10 cellular contexts compared by ENCODE assay signal in the genomic region with DNA sequence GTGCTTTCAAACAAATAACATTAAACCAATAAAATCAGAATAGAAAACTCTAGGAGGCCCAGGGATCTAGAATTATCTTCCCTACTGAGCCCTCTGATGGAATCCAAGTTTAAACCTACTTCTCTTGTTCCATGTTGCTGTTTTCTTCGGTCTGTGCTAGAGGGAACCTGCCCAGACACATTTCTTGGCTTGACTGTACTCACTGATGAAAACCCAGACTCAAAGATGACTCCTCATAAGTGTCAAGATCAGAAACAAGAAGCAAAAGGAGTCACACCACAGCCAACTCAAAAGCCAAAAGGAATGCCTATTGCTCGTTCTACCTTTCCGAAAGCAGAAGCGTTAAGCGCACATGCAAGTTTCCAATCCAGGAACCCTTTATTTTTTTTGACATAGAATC. TPM values are rescaled to one million over a fixed set of nuclear protein-coding genes. Genes with fewer than 3 reads are reported as not detected.
DNase-seq lines count a peak whose midpoint lies in the region; ATAC-seq and TF ChIP-seq lines count a peak whose summit lies in the region.
"Had no signal": no experiment of that assay in that cellular context is flagged by ENCODE, and none has a peak within 500 bp of the region (broad histone marks: within the 10 kb centered on the region; RNA-seq: fewer than 3 reads in every experiment).

No MANE protein-coding gene starts in this region.

- H3K9me3 Mint-ChIP-seq in dendritic cell treated with granulocyte-macrophage colony-stimulating factor and Interleukin-4, amounts not matched to agents 40 ng/mL and 50 ng/mL, for 4 days, result no peaks in the 10 kb centered on the region
- peaks cover 10% of the 10 kb centered on the region for H3K9me3 Mint-ChIP-seq in type B pancreatic cell

- no peak overlapping the region for H3K4me3 ChIP-seq in heart left ventricle
- no peak overlapping the region for H3K4me3 ChIP-seq in muscle layer of duodenum (ENCODE audit: low read depth in 1 of 2, low read length in 2 of 2)
- H3K4me3 ChIP-seq: BLaER1 treated with 17β-estradiol and CSF1 and Interleukin-3, amounts not matched to agents 10 nM and 100 nM had no signal

- TF ChIP-seq CTCF in heart left ventricle (IDR thresholded peaks at IDR 0.05) (no peak), type B pancreatic cell (conservative IDR thresholded peaks at IDR 0.05) (no peak)

- H3K4me3 Mint-ChIP-seq in dendritic cell treated with granulocyte-macrophage colony-stimulating factor and Interleukin-4, amounts not matched to agents 40 ng/mL and 50 ng/mL, for 4 days, result no peak overlapping the region
- peak overlapping the region; percentile 54 for H3K4me3 Mint-ChIP-seq in type B pancreatic cell

- 90 to 95% (median 92%) methylated on average over 5 of the region's 5 CpGs for WGBS in heart left ventricle, 4 donors

- H3K27me3 Mint-ChIP-seq in dendritic cell treated with granulocyte-macrophage colony-stimulating factor and Interleukin-4, amounts not matched to agents 40 ng/mL and 50 ng/mL, for 4 days, result no peaks in the 10 kb centered on the region
- no peaks in the 10 kb centered on the region for H3K27me3 Mint-ChIP-seq in type B pancreatic cell

- no peak for ATAC-seq in heart left ventricle
- ATAC-seq in Right ventricle myocardium inferior, result no peak
- no peak for ATAC-seq in GM21737 (IDR thresholded peaks at IDR 0.05; ENCODE audit: unreplicated experiment)

- H3K27ac ChIP-seq in heart left ventricle (peak overlapping the region in 8 of 12 donors; percentile 70 to 85 (median 82)), muscle layer of duodenum (ENCODE audit: low read length) (peak overlapping the region; percentile 88)

- H3K4me1 ChIP-seq in heart left ventricle, result peaks cover 0 to 25% (median 12%) of the 10 kb centered on the region in 12 donors
- H3K4me1 ChIP-seq in muscle layer of duodenum (ENCODE audit: control insufficient read depth in 1 of 2, insufficient read depth in 2 of 2, low read length in 2 of 2), result peaks cover 6 to 11% of the 10 kb centered on the region in 2 donors

- peak overlapping the region; percentile 30 for H3K27ac Mint-ChIP-seq in dendritic cell treated with granulocyte-macrophage colony-stimulating factor and Interleukin-4, amounts not matched to agents 40 ng/mL and 50 ng/mL, for 4 days
- H3K27ac Mint-ChIP-seq in type B pancreatic cell, result peak overlapping the region; percentile 91
- H3K27ac Mint-ChIP-seq: activated T-helper 2 cell treated with anti-CD3 and anti-CD28 coated beads, Interferon-gamma antibody, Interleukin-2, Interleukin-4, amounts not matched to agents 10 μg/mL and 5 μg/mL and 100 μg/mL, durations not matched to agents 14 hours and 24 hours and 36 hours had no signal

- H3K36me3 ChIP-seq in heart left ventricle, result peaks cover 0 to 36% (median 24%) of the 10 kb centered on the region in 9 donors
- peaks cover 9 to 22% of the 10 kb centered on the region in 2 donors for H3K36me3 ChIP-seq in muscle layer of duodenum (ENCODE audit: control insufficient read depth in 1 of 2, insufficient read depth in 2 of 2, low read length in 2 of 2)

- H3K27me3 ChIP-seq in heart left ventricle (no peaks in the 10 kb centered on the region), muscle layer of duodenum (ENCODE audit: low read depth, low read length) (no peaks in the 10 kb centered on the region)
- H3K27me3 ChIP-seq: BLaER1 treated with 17β-estradiol and CSF1 and Interleukin-3, amounts not matched to agents 10 nM and 100 nM had no signal

- H3K9me3 ChIP-seq in heart left ventricle (peaks cover 0 to 9% (median 0%) of the 10 kb centered on the region in 12 donors), muscle layer of duodenum (ENCODE audit: control insufficient read depth in 1 of 2, low read length in 2 of 2) (no peaks in the 10 kb centered on the region)

- peaks cover 28% of the 10 kb centered on the region for H3K36me3 Mint-ChIP-seq in dendritic cell treated with granulocyte-macrophage colony-stimulating factor and Interleukin-4, amounts not matched to agents 40 ng/mL and 50 ng/mL, for 4 days (ENCODE audit: low read depth)
- peaks cover 23% of the 10 kb centered on the region for H3K36me3 Mint-ChIP-seq in type B pancreatic cell

- intact Hi-C loops in heart left ventricle (cut with DNase I) (no loop called here), Right ventricle myocardium inferior (cut with DNase I) (no loop called here)
- intact Hi-C loops in dendritic cell treated with granulocyte-macrophage colony-stimulating factor and Interleukin-4, amounts not matched to agents 40 ng/mL and 50 ng/mL, for 4 days (cut with micrococcal nuclease), result no loop called here

- H3K4me1 Mint-ChIP-seq in dendritic cell treated with granulocyte-macrophage colony-stimulating factor and Interleukin-4, amounts not matched to agents 40 ng/mL and 50 ng/mL, for 4 days (ENCODE audit: low read depth), result peaks cover 18% of the 10 kb centered on the region
- H3K4me1 Mint-ChIP-seq in type B pancreatic cell (ENCODE audit: unreplicated experiment), result peaks cover 16% of the 10 kb centered on the region

- TF ChIP-seq POLR2A in heart left ventricle (IDR thresholded peaks at IDR 0.05), result no peak

- DNase-seq in heart left ventricle (no peak), Right ventricle myocardium inferior (ENCODE audit: missing footprints) (no peak), type B pancreatic cell (ENCODE audit: extremely low spot score, unreplicated experiment) (no peak), NCI-H187 (lab: John Stamatoyannopoulos, UW) (no peak), dedifferentiated amniotic fluid mesenchymal stem cell (ENCODE audit: extremely low spot score) (no peak)

RNA-seq across cellular contexts. Expression of a gene that starts 31.6 kb away (rescaled TPM):
- total RNA-seq in heart left ventricle (10 to 100 TPM; 37.2 to 71.6 (median 41.8) TPM), Right ventricle myocardium inferior (51.7 TPM), type B pancreatic cell (ENCODE audit: low replicate concordance) (77.5 and 106 TPM in 2 replicates)
- polyA plus RNA-seq in heart left ventricle, result 10 to 100 TPM; 36.8 to 55.5 TPM
